ENCODE assay signal across 14 cellular contexts in genomic region chr7:38863609-38864291, GRCh38. TPM values are rescaled to one million over a fixed set of nuclear protein-coding genes. Genes with fewer than 3 reads are reported as not detected.
DNase-seq lines count a peak whose midpoint lies in the region; ATAC-seq, FAIRE-seq and TF ChIP-seq lines count a peak whose summit lies in the region.
"Had no signal": no experiment of that assay in that cellular context is flagged by ENCODE, and none has a peak within 500 bp of the region (broad histone marks: within the 10 kb centered on the region; RNA-seq: fewer than 3 reads in every experiment).

No MANE protein-coding gene starts in this region.

- intact Hi-C loops in kidney (cut with DNase I) = no loop called here

- in situ Hi-C loops in ACHN (cut with HindIII; ENCODE audit: low pct_ligation_motif_present, low pct_unique_long_range_greater_than_20kb, low sequenced_read_pairs) = no loop called here

- H3K4me1 ChIP-seq in kidney (ENCODE audit: control insufficient read depth in 1 of 2, insufficient read depth in 1 of 2, low read depth in 1 of 2, low read length in 2 of 2) (no peaks in the 10 kb centered on the region), BE2C (no peaks in the 10 kb centered on the region)
- H3K4me1 ChIP-seq: lower lobe of right lung, right atrium auricular region had no signal

- peak overlapping the region in 1 of 2 donors; percentile 33 for H3K27ac ChIP-seq in kidney (ENCODE audit: low read depth in 2 of 2, low read length in 2 of 2)
- H3K27ac ChIP-seq: lower lobe of right lung, right atrium auricular region had no signal

- peak; percentile 74 for DNase-seq in ACHN
- DNase-seq in NCI-H1105 treated with DMSO at 0.1 percent for 48 hours (lab: John Stamatoyannopoulos, UW) = peak; percentile 73
- DNase-seq in SHP77 (lab: John Stamatoyannopoulos, UW) = peak; percentile 71 to 72
- peak; percentile 83 for DNase-seq in kidney
- no peak for DNase-seq in BE2C
- DNase-seq in GM20000 (ENCODE audit: low spot score) = no peak
- DNase-seq: activated CD4-positive, alpha-beta memory T cell treated with anti-CD3 and anti-CD28 coated beads, Interleukin-2, amount 10 ng/mL, durations not matched to agents 7 days and 5 days; GDM1; HFFc6; lower lobe of right lung had no signal

- H3K9ac ChIP-seq in kidney (ENCODE audit: low read length in 2 of 2) = no peak overlapping the region

- H3K4me3 ChIP-seq in kidney (ENCODE audit: low read length in 2 of 2) (no peak overlapping the region), BE2C (ENCODE audit: low read depth, low read length) (no peak overlapping the region)
- H3K4me3 ChIP-seq: lower lobe of right lung, right atrium auricular region had no signal

- peaks cover 0 to 4% of the 10 kb centered on the region in 2 donors for H3K36me3 ChIP-seq in kidney (ENCODE audit: control insufficient read depth in 1 of 2, insufficient read depth in 2 of 2, low read length in 2 of 2)
- no peaks in the 10 kb centered on the region for H3K36me3 ChIP-seq in BE2C

- no peaks in the 10 kb centered on the region for H3K27me3 ChIP-seq in BE2C
- H3K27me3 ChIP-seq: right atrium auricular region had no signal

- H3K9me3 ChIP-seq in kidney (ENCODE audit: control insufficient read depth in 1 of 2, low read length in 2 of 2) (no peaks in the 10 kb centered on the region), BE2C (no peaks in the 10 kb centered on the region)
- H3K9me3 ChIP-seq: lower lobe of right lung, right atrium auricular region had no signal

- no peak for FAIRE-seq in kidney (lab: Jason Lieb, UNC)

- ATAC-seq in HG03045 (IDR thresholded peaks at IDR 0.05; ENCODE audit: unreplicated experiment) (no peak), GM18502 (IDR thresholded peaks at IDR 0.05; ENCODE audit: poor library complexity, unreplicated experiment) (no peak)
- ATAC-seq: lower lobe of right lung, SK-N-SH treated with all-trans-retinoic acid at 6 μM for 48 hours had no signal

- no peak for TF ChIP-seq CTCF in kidney (IDR thresholded peaks at IDR 0.05; ENCODE audit: borderline replicate concordance, extremely low read depth, insufficient read depth)
- TF ChIP-seq CTCF in BE2C (IDR thresholded peaks at IDR 0.05; ENCODE audit: low read depth, low read length) = no peak
- no peak for TF ChIP-seq CTCF in GM20000 (IDR thresholded peaks at IDR 0.05; ENCODE audit: extremely low read depth, missing control alignments)

RNA-seq across cellular contexts. Expression of gene VPS41, which starts 45.2 kb away (rescaled TPM):
- 94.0 TPM for total RNA-seq in kidney
- 21.8 TPM for polyA plus RNA-seq in kidney (ENCODE audit: insufficient read depth, low read depth, low replicate concordance)
- polyA plus RNA-seq in BE2C (2012; ENCODE audit: insufficient read depth, insufficient read length, low read depth) = 24.3 TPM

Comparison
In these comparisons a context has a peak if more than half of its experiments do, and no peak if none do; other contexts are left out.
1. DNase-seq: peak in ACHN (single experiment), NCI-H1105 treated with DMSO at 0.1 percent for 48 hours (single experiment), SHP77 (2 of 2) and kidney (single experiment); none in BE2C (single experiment) and GM20000 (single experiment).